ENCODE assay signal across 28 cellular contexts in genomic region chr6:107812370-107812769, GRCh38. TPM values are rescaled to one million over a fixed set of nuclear protein-coding genes. Genes with fewer than 3 reads are reported as not detected.
DNase-seq lines count a peak whose midpoint lies in the region; ATAC-seq and TF ChIP-seq lines count a peak whose summit lies in the region.
"Had no signal": no experiment of that assay in that cellular context is flagged by ENCODE, and none has a peak within 500 bp of the region (broad histone marks: within the 10 kb centered on the region; RNA-seq: fewer than 3 reads in every experiment).

No MANE protein-coding gene starts in this region.

- H3F3A ChIP-seq in SK-N-SH (replicated peaks; ENCODE audit: insufficient read depth) (no peaks in the 10 kb centered on the region), GM23338 (replicated peaks; ENCODE audit: low read depth) (no peaks in the 10 kb centered on the region)

- no peak for TF ChIP-seq CTCF in SK-N-SH (IDR thresholded peaks at IDR 0.05)
- no peak for TF ChIP-seq CTCF in GM23338 (conservative IDR thresholded peaks at IDR 0.05; ENCODE audit: low read depth in 2 of 2)

- no peaks in the 10 kb centered on the region for H3K9me3 ChIP-seq in SK-N-SH
- H3K9me3 ChIP-seq in naive thymus-derived CD4-positive, alpha-beta T cell (ENCODE audit: control insufficient read depth in 2 of 3, low read length in 3 of 3) = no peaks in the 10 kb centered on the region
- H3K9me3 ChIP-seq: heart left ventricle, left ventricle myocardium inferior, mucosa of descending colon, spleen, stomach, tibial nerve had no signal

- H3K4me2 ChIP-seq in SK-N-SH = peak overlapping the region; percentile 28; the same call in 1 of the 2 replicates
- H3K4me2 ChIP-seq in GM23338 = no peak overlapping the region

- H3K4me1 ChIP-seq in SK-N-SH (ENCODE audit: control insufficient read depth in 1 of 2, insufficient read depth in 2 of 2, low read depth in 1 of 2, low read length in 1 of 2) (no peaks in the 10 kb centered on the region), GM23338 (ENCODE audit: insufficient read depth) (no peaks in the 10 kb centered on the region)
- H3K4me1 ChIP-seq in naive thymus-derived CD4-positive, alpha-beta T cell (ENCODE audit: control insufficient read depth in 2 of 2, insufficient read depth in 2 of 2, low read length in 2 of 2) = peaks cover 11 to 37% of the 10 kb centered on the region in 2 donors
- H3K4me1 ChIP-seq: left ventricle myocardium inferior, tibial nerve had no signal

- peaks cover 2% of the 10 kb centered on the region for H3K27me3 Mint-ChIP-seq in GM23338 (ENCODE audit: insufficient read depth, low read depth, poor library complexity)
- no peaks in the 10 kb centered on the region for H3K27me3 Mint-ChIP-seq in naive thymus-derived CD4-positive, alpha-beta T cell

- no peak overlapping the region for H3K27ac ChIP-seq in SK-N-SH (ENCODE audit: low read depth in 2 of 2, low read length in 1 of 2)
- H3K27ac ChIP-seq in GM23338 (ENCODE audit: low read depth) = no peak overlapping the region
- no peak overlapping the region for H3K27ac ChIP-seq in naive thymus-derived CD4-positive, alpha-beta T cell (ENCODE audit: low read depth, low read length)
- H3K27ac ChIP-seq: 22Rv1, cardiac muscle cell, heart left ventricle, left ventricle myocardium inferior, spleen, stomach, tibial nerve had no signal

- H3K4me3 ChIP-seq in SK-N-SH (ENCODE audit: low read depth in 2 of 2, low read length in 1 of 2) (no peak overlapping the region), GM23338 (no peak overlapping the region)
- no peak overlapping the region for H3K4me3 ChIP-seq in naive thymus-derived CD4-positive, alpha-beta T cell (ENCODE audit: low read length)
- H3K4me3 ChIP-seq: cardiac muscle cell, heart left ventricle, left ventricle myocardium inferior, mucosa of descending colon, spleen, stomach, tibial nerve had no signal

- DNase-seq in SK-N-SH (no peak), GM23338 (ENCODE audit: low spot score) (no peak), ecto neural progenitor cell (ENCODE audit: low spot score) (peak; percentile 10), NCI-H510A (lab: John Stamatoyannopoulos, UW) (no peak), NCI-H2196 treated with DMSO at 0.1 percent for 48 hours (lab: John Stamatoyannopoulos, UW; ENCODE audit: unreplicated experiment) (no peak)
- no peak for DNase-seq in naive thymus-derived CD4-positive, alpha-beta T cell
- DNase-seq: activated CD4-positive, CD25-positive, alpha-beta regulatory T cell treated with anti-CD3 and anti-CD28 coated beads, Interleukin-2, amount 50 U/mL, for 72 hours; activated effector memory CD4-positive, alpha-beta T cell treated with Interleukin-2 at 50 U/mL for 16 hours; AML-193; amniotic stem cell; GF-D8; heart left ventricle; left ventricle myocardium inferior; mucosa of descending colon; NCI-H1694; NCI-H2171; NCI-H748 treated with DMSO at 0.1 percent for 48 hours; spleen; stimulated activated CD4-positive, alpha-beta T cell treated with anti-CD3 and anti-CD28 coated beads, Interleukin-4, amount 100 ng/mL, for 1 hour; stomach; SW 1271 had no signal

- H4K20me1 ChIP-seq in SK-N-SH (ENCODE audit: insufficient read depth) (no peaks in the 10 kb centered on the region), GM23338 (replicated peaks; ENCODE audit: insufficient read depth) (no peaks in the 10 kb centered on the region)

- CTCF ChIA-PET in SK-N-SH (lab: Yijun Ruan, JAX) = interaction anchor here (2.1 to 4.9 kb wide), 2 partner anchors 36 to 108 kb away, joined by 4 to 20 read pairs; no protein-coding TSS in a partner anchor
- CTCF ChIA-PET in naive thymus-derived CD4-positive, alpha-beta T cell (lab: Charles Lee) = interaction anchor here (1.1 to 1.7 kb wide), 2 partner anchors 12 to 14 kb away, joined by 3 to 5 read pairs; partner anchors contain the start of gene SCML4

- POLR2A ChIA-PET in SK-N-SH (lab: Yijun Ruan, JAX) = no interaction called here
- POLR2A ChIA-PET in naive thymus-derived CD4-positive, alpha-beta T cell (lab: Charles Lee) = interaction anchor here (0.6 to 2.9 kb wide), 6 partner anchors 9 to 80 kb away, joined by 3 to 19 read pairs (median 4); no protein-coding TSS in a partner anchor

- no peaks in the 10 kb centered on the region for H3K9me3 Mint-ChIP-seq in GM23338
- H3K9me3 Mint-ChIP-seq in naive thymus-derived CD4-positive, alpha-beta T cell = peaks cover 0 to 2% (median 0%) of the 10 kb centered on the region in 11 donors
- H3K9me3 Mint-ChIP-seq: dendritic cell treated with granulocyte-macrophage colony-stimulating factor and Interleukin-4, amounts not matched to agents 40 ng/mL and 50 ng/mL, for 4 days had no signal

- no peak for ATAC-seq in SK-N-SH treated with all-trans-retinoic acid at 6 μM for 48 hours
- no peak for ATAC-seq in GM23338
- no peak for ATAC-seq in naive thymus-derived CD4-positive, alpha-beta T cell
- ATAC-seq in GM18870 (IDR thresholded peaks at IDR 0.05; ENCODE audit: unreplicated experiment) = no peak

- intact Hi-C loops in naive thymus-derived CD4-positive, alpha-beta T cell (cut with micrococcal nuclease) = no loop called here

- H3K27ac Mint-ChIP-seq in GM23338 = no peak overlapping the region
- peak overlapping the region in 6 of 9 donors; percentile 23 to 87 (median 62) for H3K27ac Mint-ChIP-seq in naive thymus-derived CD4-positive, alpha-beta T cell
- H3K27ac Mint-ChIP-seq: dendritic cell treated with granulocyte-macrophage colony-stimulating factor and Interleukin-4, amounts not matched to agents 40 ng/mL and 50 ng/mL, for 4 days had no signal

- no peak for TF ChIP-seq RAD21 in SK-N-SH (IDR thresholded peaks at IDR 0.05; ENCODE audit: low read length)

- H3K36me3 ChIP-seq in SK-N-SH (replicated peaks in 1 of 2; ENCODE audit: control insufficient read depth in 1 of 2, insufficient read depth in 2 of 2, low read length in 1 of 2) (no peaks in the 10 kb centered on the region), GM23338 (ENCODE audit: insufficient read depth) (no peaks in the 10 kb centered on the region)
- peaks cover 0 to 16% (median 4%) of the 10 kb centered on the region in 3 experiments for H3K36me3 ChIP-seq in naive thymus-derived CD4-positive, alpha-beta T cell (ENCODE audit: control insufficient read depth in 2 of 3, insufficient read depth in 3 of 3, low read length in 3 of 3)
- H3K36me3 ChIP-seq: cardiac muscle cell, heart left ventricle, left ventricle myocardium inferior, stomach, tibial nerve had no signal

- no peak overlapping the region for H2AFZ ChIP-seq in SK-N-SH (ENCODE audit: low read depth)
- peak overlapping the region; percentile 52; the same call in 1 of the 2 replicates for H2AFZ ChIP-seq in GM23338

- H3K79me2 ChIP-seq in SK-N-SH (ENCODE audit: insufficient read depth) (no peaks in the 10 kb centered on the region), GM23338 (replicated peaks; ENCODE audit: insufficient read depth) (no peaks in the 10 kb centered on the region)

- H3K9me2 ChIP-seq in SK-N-SH = no peaks in the 10 kb centered on the region
- no peaks in the 10 kb centered on the region for H3K9me2 ChIP-seq in GM23338 (ENCODE audit: insufficient read depth)

- no peaks in the 10 kb centered on the region for H3K4me1 Mint-ChIP-seq in GM23338
- H3K4me1 Mint-ChIP-seq in naive thymus-derived CD4-positive, alpha-beta T cell = peaks cover 30 to 96% (median 78%) of the 10 kb centered on the region in 7 donors

- TF ChIP-seq EP300 in SK-N-SH (IDR thresholded peaks at IDR 0.05; ENCODE audit: borderline replicate concordance in 1 of 2, low read depth in 1 of 2, low read length in 1 of 2) = no peak

- no peak overlapping the region for H3K4me3 Mint-ChIP-seq in GM23338
- peak overlapping the region in 1 of 10 donors; percentile 15 for H3K4me3 Mint-ChIP-seq in naive thymus-derived CD4-positive, alpha-beta T cell
- H3K4me3 Mint-ChIP-seq: dendritic cell treated with granulocyte-macrophage colony-stimulating factor and Interleukin-4, amounts not matched to agents 40 ng/mL and 50 ng/mL, for 4 days had no signal

- no peaks in the 10 kb centered on the region for H3K36me3 Mint-ChIP-seq in GM23338 (ENCODE audit: low read depth)
- peaks cover 5 to 57% (median 24%) of the 10 kb centered on the region in 5 donors for H3K36me3 Mint-ChIP-seq in naive thymus-derived CD4-positive, alpha-beta T cell

- 70% methylated on average over 5 of the region's 5 CpGs for whole genome bisulfite sequencing in SK-N-SH (ENCODE audit: low lambda C conversion rate)

- H3K27me3 ChIP-seq in SK-N-SH (ENCODE audit: insufficient read depth) (no peaks in the 10 kb centered on the region), GM23338 (ENCODE audit: insufficient read depth) (no peaks in the 10 kb centered on the region)
- no peaks in the 10 kb centered on the region for H3K27me3 ChIP-seq in naive thymus-derived CD4-positive, alpha-beta T cell (ENCODE audit: control insufficient read depth in 2 of 2, insufficient read depth in 2 of 2, low read length in 2 of 2)
- H3K27me3 ChIP-seq: spleen, tibial nerve had no signal

- H3K9ac ChIP-seq in SK-N-SH = no peak overlapping the region

TF ChIP-seq in SK-N-SH, 30 proteins besides CTCF, POLR2A, EP300 and RAD21 (continues in another document):
- no peak for TF ChIP-seq JUND (IDR thresholded peaks at IDR 0.05)
- no peak for TF ChIP-seq EZH2phosphoT487 (IDR thresholded peaks at IDR 0.05; ENCODE audit: borderline replicate concordance, low read depth)
- no peak for TF ChIP-seq CHD2 (IDR thresholded peaks at IDR 0.05; ENCODE audit: low read length, partially characterized antibody)
- TF ChIP-seq TAF1 (IDR thresholded peaks at IDR 0.05; ENCODE audit: borderline replicate concordance, low read depth, low read length) = no peak

TF ChIP-seq in SK-N-SH treated with all-trans-retinoic acid at 6 μM for 48 hours, 23 proteins besides CTCF, POLR2A, EP300 and RAD21 (continues in another document):
- TF ChIP-seq GLIS3 (CRISPR knock-in tag; IDR thresholded peaks at IDR 0.05) (no peak), TOX (CRISPR knock-in tag; IDR thresholded peaks at IDR 0.05; ENCODE audit: borderline replicate concordance) (no peak), ZNF70 (CRISPR knock-in tag; IDR thresholded peaks at IDR 0.05) (no peak)

RNA-seq across cellular contexts. Expression of gene SCML4, which starts 11.7 kb away (rescaled TPM):
- polyA plus RNA-seq in SK-N-SH (2012; rRNA removed) (0.05 TPM in 1 of 2 replicates, not detected in the other), GM23338 (2016; fragmentation: Nextera tagmentation; extraction: Ambion mirVana) (not detected in 2 replicates)
- polyA plus RNA-seq in SK-N-SH (2012; cell fraction: cytosol; rRNA removed) = 0.01 and 0.07 TPM in 2 replicates
- not detected in 2 replicates for polyA plus RNA-seq in SK-N-SH (2012; cell fraction: nucleus; rRNA removed)
- not detected in 2 replicates for total RNA-seq in GM23338 (2014; rRNA removed; shearing (Covaris generic))
- total RNA-seq in naive thymus-derived CD4-positive, alpha-beta T cell = 10 to 100 TPM; 20.3 to 95.8 (median 63.3) TPM
- 100 to 1,000 TPM in 1 of 2 donors, 10 to 100 TPM in 1; 66.1 to 108 TPM for polyA plus RNA-seq in naive thymus-derived CD4-positive, alpha-beta T cell
- total RNA-seq: cardiac muscle cell, pulmonary artery endothelial cell had no signal
- polyA plus RNA-seq: cardiac muscle cell had no signal

Comparison
In these comparisons a context has a peak if more than half of its experiments do, and no peak if none do; other contexts are left out.
1. RNA of gene SCML4, which starts 11.7 kb away (polyA plus RNA-seq): 66.1 to 108 TPM in naive thymus-derived CD4-positive, alpha-beta T cell; 0.01 to 0.07 TPM in SK-N-SH and not detected in GM23338; every median in the first group is over 10 times any median in the second.